ENCODE assay signal across 27 cellular contexts in the genomic region with DNA sequence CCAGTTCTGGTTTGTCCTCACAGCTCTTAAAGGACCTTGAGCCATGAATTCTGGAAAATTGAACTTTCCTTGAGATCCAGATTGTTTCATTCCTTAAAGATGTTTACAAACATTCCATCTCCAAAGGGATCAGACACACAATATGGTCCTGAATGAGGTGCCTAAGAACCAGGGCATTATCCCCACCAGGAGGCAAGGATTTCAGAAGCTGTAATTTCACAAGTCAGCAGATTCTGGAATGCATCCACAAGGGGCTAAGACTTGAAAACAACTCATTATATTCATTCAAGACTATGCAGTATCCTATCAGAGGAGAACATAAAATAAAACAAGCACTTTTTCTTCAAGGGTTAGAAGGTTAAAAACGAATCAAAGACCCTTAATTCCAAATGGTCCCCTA. TPM values are rescaled to one million over a fixed set of nuclear protein-coding genes. Genes with fewer than 3 reads are reported as not detected.
DNase-seq lines count a peak whose midpoint lies in the region; ATAC-seq, FAIRE-seq and TF ChIP-seq lines count a peak whose summit lies in the region.
"Had no signal": no experiment of that assay in that cellular context is flagged by ENCODE, and none has a peak within 500 bp of the region (broad histone marks: within the 10 kb centered on the region; RNA-seq: fewer than 3 reads in every experiment).

No MANE protein-coding gene starts in this region.

- ATAC-seq in HepG2 (no peak), right lobe of liver (no peak), K562 (no peak)
- ATAC-seq in activated T-cell treated with anti-CD3 and anti-CD28 coated beads, Interleukin-2, amount 50 U/mL, for 4 hours = no peak
- ATAC-seq in stimulated activated effector memory CD8-positive, alpha-beta T cell treated with anti-CD3 and anti-CD28 coated beads, Interleukin-12 subunit alpha, Interleukin-12 subunit beta, amount 100 ng/mL, for 72 hours = no peak

- no peak overlapping the region for H3K18ac ChIP-seq in mesendoderm (ENCODE audit: low read length)

- H3K36me3 Mint-ChIP-seq in activated T-cell treated with anti-CD3 and anti-CD28 coated beads, Interleukin-2, amount 50 U/mL, for 4 hours (ENCODE audit: insufficient read depth) = no peaks in the 10 kb centered on the region
- no peaks in the 10 kb centered on the region for H3K36me3 Mint-ChIP-seq in stimulated activated effector memory CD8-positive, alpha-beta T cell treated with anti-CD3 and anti-CD28 coated beads, Interleukin-12 subunit alpha, Interleukin-12 subunit beta, amount 100 ng/mL, for 72 hours
- H3K36me3 Mint-ChIP-seq: CD4-positive, CD25-positive, alpha-beta regulatory T cell; CD8-positive, alpha-beta memory T cell; IgD-negative memory B cell had no signal

- FAIRE-seq in HepG2 (lab: Jason Lieb, UNC) (no peak), K562 (lab: Jason Lieb, UNC) (no peak)
- FAIRE-seq: GM12891, GM18507 had no signal

- H3K27me3 Mint-ChIP-seq in activated T-cell treated with anti-CD3 and anti-CD28 coated beads, Interleukin-2, amount 50 U/mL, for 4 hours (ENCODE audit: low read depth) = peaks cover 2% of the 10 kb centered on the region

- no peak overlapping the region for H2BK15ac ChIP-seq in mesendoderm (replicated peaks; ENCODE audit: low read depth)

- H3K4me1 Mint-ChIP-seq in activated T-cell treated with anti-CD3 and anti-CD28 coated beads, Interleukin-2, amount 50 U/mL, for 4 hours (ENCODE audit: low read depth) = no peaks in the 10 kb centered on the region
- no peaks in the 10 kb centered on the region for H3K4me1 Mint-ChIP-seq in stimulated activated effector memory CD8-positive, alpha-beta T cell treated with anti-CD3 and anti-CD28 coated beads, Interleukin-12 subunit alpha, Interleukin-12 subunit beta, amount 100 ng/mL, for 72 hours
- H3K4me1 Mint-ChIP-seq: CD4-positive, CD25-positive, alpha-beta regulatory T cell; CD8-positive, alpha-beta memory T cell; IgD-negative memory B cell had no signal

- no peaks in the 10 kb centered on the region for H3K79me1 ChIP-seq in mesendoderm (ENCODE audit: low read length)

- TF ChIP-seq CTCF in HepG2 (CRISPR knock-in tag; IDR thresholded peaks at IDR 0.05) (no peak), right lobe of liver (IDR thresholded peaks at IDR 0.05) (no peak), K562 (IDR thresholded peaks at IDR 0.05 in 2 of 3, conservative IDR thresholded peaks at IDR 0.05 in 1 of 3; ENCODE audit: insufficient read depth in 2 of 3, low read depth in 1 of 3, low read length in 3 of 3) (no peak)

- no peaks in the 10 kb centered on the region; a peak in 1 of 5 replicates for H3K27me3 ChIP-seq in HepG2 (ENCODE audit: control insufficient read depth in 1 of 2, insufficient read depth in 2 of 2, low read length in 2 of 2)
- no peaks in the 10 kb centered on the region for H3K27me3 ChIP-seq in right lobe of liver
- no peaks in the 10 kb centered on the region for H3K27me3 ChIP-seq in K562 (ENCODE audit: control insufficient read depth in 2 of 2, insufficient read depth in 2 of 2, low read length in 2 of 2)
- no peaks in the 10 kb centered on the region for H3K27me3 ChIP-seq in mesendoderm (ENCODE audit: insufficient read depth, low read length, poor library complexity)
- H3K27me3 ChIP-seq: BE2C had no signal

- H3K9me3 Mint-ChIP-seq in activated T-cell treated with anti-CD3 and anti-CD28 coated beads, Interleukin-2, amount 50 U/mL, for 4 hours = peaks cover 9% of the 10 kb centered on the region
- peaks cover 6% of the 10 kb centered on the region for H3K9me3 Mint-ChIP-seq in stimulated activated effector memory CD8-positive, alpha-beta T cell treated with anti-CD3 and anti-CD28 coated beads, Interleukin-12 subunit alpha, Interleukin-12 subunit beta, amount 100 ng/mL, for 72 hours
- H3K9me3 Mint-ChIP-seq: H9 had no signal

- no peak overlapping the region for H3K23ac ChIP-seq in mesendoderm (ENCODE audit: low read length)

- CTCF ChIA-PET in HepG2 (lab: Yijun Ruan, JAX; ENCODE audit: low intra/inter-chr PET ratio, low total read pairs) = no interaction called here
- CTCF ChIA-PET in K562 (lab: Yijun Ruan, JAX; ENCODE audit: low intra/inter-chr PET ratio) = no interaction called here

- H4K5ac ChIP-seq in mesendoderm (ENCODE audit: low read length) = no peak overlapping the region

- H4K8ac ChIP-seq in mesendoderm (ENCODE audit: low read depth, low read length) = no peak overlapping the region

- H3K9ac ChIP-seq in HepG2 (ENCODE audit: insufficient read depth, low read depth, low read length) = no peak overlapping the region
- H3K9ac ChIP-seq in K562 (ENCODE audit: insufficient read depth in 1 of 2, low read depth in 2 of 2, low read length in 2 of 2) = no peak overlapping the region
- H3K9ac ChIP-seq in mesendoderm (ENCODE audit: low read length) = no peak overlapping the region

- in situ Hi-C loops in HepG2 (cut with HindIII; ENCODE audit: extremely low pct_ligation_motif_present, low pct_unique_long_range_greater_than_20kb) (no loop called here), K562 (cut with MboI) (no loop called here)

- no peak overlapping the region for H2BK5ac ChIP-seq in mesendoderm (ENCODE audit: low read length)

- TF ChIP-seq POLR2A in HepG2 (IDR thresholded peaks at IDR 0.05; ENCODE audit: insufficient read depth in 1 of 2, low read depth in 2 of 2, low read length in 2 of 2) (no peak), right lobe of liver (IDR thresholded peaks at IDR 0.05) (no peak), K562 (conservative IDR thresholded peaks at IDR 0.05) (no peak)

- no peak overlapping the region for H2BK120ac ChIP-seq in mesendoderm (ENCODE audit: low read depth, low read length)

- H3K4ac ChIP-seq in mesendoderm (ENCODE audit: low read depth, low read length) = no peak overlapping the region

- no peak overlapping the region for H3K4me3 ChIP-seq in HepG2 (replicated peaks in 1 of 3; ENCODE audit: insufficient read depth in 1 of 3, low read depth in 2 of 3, low read length in 3 of 3)
- no peak overlapping the region for H3K4me3 ChIP-seq in right lobe of liver
- H3K4me3 ChIP-seq in K562 = no peak overlapping the region
- no peak overlapping the region for H3K4me3 ChIP-seq in mesendoderm (ENCODE audit: low read length)

- TF ChIP-seq EP300 in HepG2 (IDR thresholded peaks at IDR 0.05; ENCODE audit: low read depth in 2 of 2, low read length in 2 of 2) = no peak
- TF ChIP-seq EP300 in HepG2 (CRISPR knock-in tag; IDR thresholded peaks at IDR 0.05; ENCODE audit: borderline replicate concordance) = no peak
- TF ChIP-seq EP300 in K562 (IDR thresholded peaks at IDR 0.05; ENCODE audit: low read length) = no peak

- H3K4me2 ChIP-seq in HepG2 (ENCODE audit: low read depth, low read length) (no peak overlapping the region), K562 (ENCODE audit: insufficient read depth, low read length) (no peak overlapping the region), mesendoderm (ENCODE audit: low read length) (no peak overlapping the region)

- WGBS in HepG2 (ENCODE audit: low lambda C conversion rate) = 0% methylated on average over 1 of the region's 1 CpG
- 11% methylated on average over 1 of the region's 1 CpG for WGBS in right lobe of liver (ENCODE audit: insufficient coverage, low coverage, low lambda C conversion rate, missing lambda C conversion rate)
- 0% methylated on average over 1 of the region's 1 CpG for WGBS in K562 (ENCODE audit: insufficient coverage, low coverage, missing lambda C conversion rate)
- WGBS in mesendoderm (ENCODE audit: extremely low coverage, insufficient coverage, low lambda C conversion rate) = no CpG with 5 or more reads among the region's 1 CpG

- H3K4me1 ChIP-seq in HepG2 (ENCODE audit: insufficient read depth, low read length) (no peaks in the 10 kb centered on the region), right lobe of liver (no peaks in the 10 kb centered on the region), K562 (replicated peaks in 1 of 2; ENCODE audit: control insufficient read depth in 2 of 2, insufficient read depth in 2 of 2, low read length in 2 of 2) (no peaks in the 10 kb centered on the region; a peak in 1 of 5 replicates), mesendoderm (ENCODE audit: control insufficient read depth, low read depth, low read length) (no peaks in the 10 kb centered on the region)

- no peak overlapping the region for H2AK5ac ChIP-seq in mesendoderm (ENCODE audit: low read length)

- no peaks in the 10 kb centered on the region for H3K9me1 ChIP-seq in K562 (ENCODE audit: control insufficient read depth, insufficient read depth, low read length)

- H4K20me1 ChIP-seq in HepG2 (ENCODE audit: insufficient read depth, low read length) (no peaks in the 10 kb centered on the region), K562 (replicated peaks; ENCODE audit: control insufficient read depth, insufficient read depth, low read length) (no peaks in the 10 kb centered on the region)

- TF ChIP-seq RAD21 in HepG2 (CRISPR knock-in tag; IDR thresholded peaks at IDR 0.05) (no peak), K562 (CRISPR knock-in tag; conservative IDR thresholded peaks at IDR 0.05 in 1 of 2, IDR thresholded peaks at IDR 0.05 in 1 of 2) (no peak)

- H3K36me3 ChIP-seq in HepG2 (replicated peaks in 1 of 2; ENCODE audit: control insufficient read depth in 1 of 2, insufficient read depth in 2 of 2, low read length in 2 of 2) = no peaks in the 10 kb centered on the region
- H3K36me3 ChIP-seq in right lobe of liver = no peaks in the 10 kb centered on the region
- H3K36me3 ChIP-seq in K562 (ENCODE audit: control insufficient read depth, insufficient read depth, low read length) = no peaks in the 10 kb centered on the region
- no peaks in the 10 kb centered on the region for H3K36me3 ChIP-seq in mesendoderm (ENCODE audit: control insufficient read depth, insufficient read depth, low read length)
- H3K36me3 ChIP-seq: BE2C had no signal

- H3K9me3 ChIP-seq in HepG2 (ENCODE audit: low read length) (no peaks in the 10 kb centered on the region), right lobe of liver (no peaks in the 10 kb centered on the region), K562 (replicated peaks; ENCODE audit: control insufficient read depth, insufficient read depth, low read depth, low read length) (no peaks in the 10 kb centered on the region)
- H3K9me3 ChIP-seq: BE2C had no signal

- POLR2A ChIA-PET in HepG2 (lab: Yijun Ruan, JAX) (no interaction called here), K562 (lab: Yijun Ruan, JAX) (no interaction called here)

- BruUV-seq in HepG2 (replicated peaks; lab: Mats Ljungman, UMichigan) = no TSS peak
- no TSS peak for BruUV-seq in K562 (replicated peaks; lab: Mats Ljungman, UMichigan)

- no peak overlapping the region for H3K27ac Mint-ChIP-seq in stimulated activated effector memory CD8-positive, alpha-beta T cell treated with anti-CD3 and anti-CD28 coated beads, Interleukin-12 subunit alpha, Interleukin-12 subunit beta, amount 100 ng/mL, for 72 hours
- H3K27ac Mint-ChIP-seq: CD4-positive, CD25-positive, alpha-beta regulatory T cell; CD8-positive, alpha-beta memory T cell; H9; IgD-negative memory B cell had no signal

- DNase-seq in HepG2 (ENCODE audit: low spot score) (no peak), right lobe of liver (no peak), K562 (ENCODE audit: extremely low read depth in 1 of 4, low spot score in 3 of 4) (no peak), mesendoderm (peak; percentile 59), NCI-H226 (no peak)
- DNase-seq in activated T-cell treated with anti-CD3 and anti-CD28 coated beads, Interleukin-2, amount 50 U/mL, for 4 hours = no peak
- no peak for DNase-seq in stimulated activated effector memory CD8-positive, alpha-beta T cell treated with anti-CD3 and anti-CD28 coated beads, Interleukin-12 subunit alpha, Interleukin-12 subunit beta, amount 100 ng/mL, for 72 hours (ENCODE audit: low spot score in 2 of 2)
- DNase-seq: ACHN; BE2C; C1 segment of cervical spinal cord; CD4-positive, CD25-positive, alpha-beta regulatory T cell; CD8-positive, alpha-beta memory T cell; COR-L47; DMS 273 treated with DMSO at 0.1 percent for 48 hours; DMS53; DND-41; EL; GOT3; H9; Kasumi-1; KG1 had no signal

- H2AFZ ChIP-seq in HepG2 (ENCODE audit: low read length) = no peak overlapping the region
- H2AFZ ChIP-seq in K562 (ENCODE audit: low read depth, low read length) = no peak overlapping the region

- no peak overlapping the region for H3K27ac ChIP-seq in HepG2 (ENCODE audit: extremely low read length, insufficient read depth, low read length)
- H3K27ac ChIP-seq in right lobe of liver = no peak overlapping the region
- no peak overlapping the region for H3K27ac ChIP-seq in K562 (ENCODE audit: extremely low read depth, low read depth, low read length)
- H3K27ac ChIP-seq in mesendoderm (ENCODE audit: low read depth, low read length) = no peak overlapping the region
- H3K27ac ChIP-seq: 22Rv1 had no signal

- H3K79me2 ChIP-seq in HepG2 (ENCODE audit: insufficient read depth, low read length) = no peaks in the 10 kb centered on the region
- no peaks in the 10 kb centered on the region for H3K79me2 ChIP-seq in K562 (ENCODE audit: control insufficient read depth, insufficient read depth, low read length)
- no peaks in the 10 kb centered on the region for H3K79me2 ChIP-seq in mesendoderm (ENCODE audit: control insufficient read depth, insufficient read depth, low read length)

- no peak overlapping the region for H3K56ac ChIP-seq in mesendoderm (ENCODE audit: low read length)

- no peak overlapping the region for H3K4me3 Mint-ChIP-seq in activated T-cell treated with anti-CD3 and anti-CD28 coated beads, Interleukin-2, amount 50 U/mL, for 4 hours
- H3K4me3 Mint-ChIP-seq in stimulated activated effector memory CD8-positive, alpha-beta T cell treated with anti-CD3 and anti-CD28 coated beads, Interleukin-12 subunit alpha, Interleukin-12 subunit beta, amount 100 ng/mL, for 72 hours = no peak overlapping the region
- H3K4me3 Mint-ChIP-seq: CD4-positive, CD25-positive, alpha-beta regulatory T cell; CD8-positive, alpha-beta memory T cell; H9; IgD-negative memory B cell had no signal

- intact Hi-C loops in HepG2 (cut with micrococcal nuclease; ENCODE audit: unreplicated experiment) (no loop called here), right lobe of liver (cut with DNase I) (no loop called here), K562 (cut with micrococcal nuclease) (no loop called here)

RNA-seq across cellular contexts. Expression of gene KCNH5, which starts 15.1 kb away (rescaled TPM):
- total RNA-seq in HepG2 (2016; rRNA removed; fragmentation: Illumina TruSeq; extraction: Trizol) = not detected in 2 replicates
- not detected in 2 replicates for total RNA-seq in HepG2 (2016; cell fraction: cytosol; rRNA removed; fragmentation: Illumina TruSeq; extraction: Trizol; ENCODE audit: low read depth)
- total RNA-seq in HepG2 (2016; cell fraction: insoluble cytoplasmic fraction; rRNA removed; fragmentation: Illumina TruSeq; extraction: Trizol) = not detected in 2 replicates
- total RNA-seq in HepG2 (2016; cell fraction: membrane; rRNA removed; fragmentation: Illumina TruSeq; extraction: Trizol) = not detected in 2 replicates
- total RNA-seq in HepG2 (2016; cell fraction: nucleus; rRNA removed; fragmentation: Illumina TruSeq; extraction: Trizol) = not detected in 2 replicates
- polyA plus RNA-seq in HepG2 (2011; rRNA removed) = not detected in 2 replicates
- not detected in 2 replicates for polyA plus RNA-seq in HepG2 (2011; cell fraction: cytosol; rRNA removed)
- polyA plus RNA-seq in HepG2 (2011; cell fraction: nucleus; rRNA removed) = not detected in 2 replicates
- polyA plus RNA-seq in HepG2 (2012) = not detected in 2 replicates
- polyA plus RNA-seq in HepG2 (2016; cell fraction: cytosol; fragmentation: Illumina TruSeq; extraction: Trizol; ENCODE audit: low read depth) = not detected in 2 replicates
- polyA plus RNA-seq in HepG2 (2016; cell fraction: insoluble cytoplasmic fraction; fragmentation: Illumina TruSeq; extraction: Trizol; ENCODE audit: low read depth) = not detected in 2 replicates
- polyA plus RNA-seq in HepG2 (2016; cell fraction: membrane; fragmentation: Illumina TruSeq; extraction: Trizol; ENCODE audit: low read depth) = not detected in 2 replicates
- not detected in 2 replicates for polyA plus RNA-seq in HepG2 (2016; cell fraction: nucleus; fragmentation: Illumina TruSeq; extraction: Trizol; ENCODE audit: insufficient read depth, low read depth)
- polyA minus RNA-seq in HepG2 (2011; rRNA and poly(A)+ RNA removed; ENCODE audit: low replicate concordance) = 42.5 TPM in 1 of 2 replicates, not detected in the other
- not detected in 2 replicates for polyA minus RNA-seq in HepG2 (2011; cell fraction: cytosol; rRNA and poly(A)+ RNA removed)
- polyA minus RNA-seq in HepG2 (2011; cell fraction: nucleus; rRNA and poly(A)+ RNA removed) = under 0.01 TPM in 1 of 2 replicates, not detected in the other
- not detected for total RNA-seq in right lobe of liver
- total RNA-seq in K562 (2011; cell fraction: chromatin; rRNA removed; ENCODE audit: low replicate concordance) = 4.5 and 9.5 TPM in 2 replicates
- 2.2 and 4.7 TPM in 2 replicates for total RNA-seq in K562 (2011; cell fraction: nucleolus; rRNA removed)
- total RNA-seq in K562 (2011; cell fraction: nucleoplasm; rRNA removed) = 3.4 and 4.8 TPM in 2 replicates
- 0.98 and 1.6 TPM in 2 replicates for total RNA-seq in K562 (2014; rRNA removed)
- total RNA-seq in K562 (2014; rRNA removed; fragmentation: Illumina TruSeq; extraction: Trizol) = 2.3 and 2.4 TPM in 2 replicates
- total RNA-seq in K562 (2015; rRNA removed; fragmentation: Illumina TruSeq; extraction: Trizol) = 1.4 and 1.8 TPM in 2 replicates
- 1.2 and 1.5 TPM in 2 replicates for total RNA-seq in K562 (2021)
- polyA plus RNA-seq in K562 (2011; rRNA removed) = 0.12 and 1.3 TPM in 2 replicates
- 0.09 and 0.28 TPM in 2 replicates for polyA plus RNA-seq in K562 (2011; cell fraction: cytosol; rRNA removed)
- polyA plus RNA-seq in K562 (2011; cell fraction: nucleus; rRNA removed) = 0.21 and 0.75 TPM in 2 replicates
- 0.80 and 1.0 TPM in 2 replicates for polyA plus RNA-seq in K562 (2012)
- polyA plus RNA-seq in K562 (2014; fragmentation: Illumina TruSeq; extraction: Trizol) = 1.4 and 1.7 TPM in 2 replicates
- polyA plus RNA-seq in K562 (2014; fragmentation: Nextera tagmentation; extraction: Ambion mirVana) = 1 to 10 TPM; 1.8 to 2.1 TPM
- polyA plus RNA-seq in K562 (2014; rRNA removed) = 1.1 and 1.9 TPM in 2 replicates
- polyA minus RNA-seq in K562 (2011; rRNA and poly(A)+ RNA removed) = 0.60 and 4.3 TPM in 2 replicates
- polyA minus RNA-seq in K562 (2011; cell fraction: cytosol; rRNA and poly(A)+ RNA removed) = 1.0 TPM in 1 of 2 replicates, not detected in the other
- polyA minus RNA-seq in K562 (2011; cell fraction: nucleus; rRNA and poly(A)+ RNA removed) = 0.44 and 2.4 TPM in 2 replicates
- polyA plus RNA-seq in mesendoderm (2013, experiment 1 of 2) = 0.39 TPM
- 0.38 TPM for polyA plus RNA-seq in mesendoderm (2013, experiment 2 of 2)
- total RNA-seq in activated T-cell treated with anti-CD3 and anti-CD28 coated beads, Interleukin-2, amount 50 U/mL, for 4 hours = not detected
- total RNA-seq: CD4-positive, CD25-positive, alpha-beta regulatory T cell; CD8-positive, alpha-beta memory T cell; G401; HT-29 had no signal
- polyA plus RNA-seq: CD4-positive, CD25-positive, alpha-beta regulatory T cell; CD8-positive, alpha-beta memory T cell; IgD-negative memory B cell had no signal

Comparison
In these comparisons a context has a peak if more than half of its experiments do, and no peak if none do; other contexts are left out.
1. Of the 241 proteins assayed by ChIP-seq in both HepG2 and K562: peak only in HepG2: MAFF and MAFK; only in K562: none; in both: none; in neither: 239.